1 cellular context compared by ENCODE assay signal in genomic region chr17:79990051-79990592, GRCh38.
TF ChIP-seq lines count a peak whose summit lies in the region.

No MANE protein-coding gene starts in this region.

TF ChIP-seq in HepG2, 621 proteins besides CTCF, POLR2A, EP300 and RAD21 (continued from another document and continues in another):
- TF ChIP-seq SKIL (CRISPR knock-in tag; IDR thresholded peaks at IDR 0.05; ENCODE audit: borderline replicate concordance) (peak; percentile 84), ZNF746 (CRISPR knock-in tag; IDR thresholded peaks at IDR 0.05) (peak; percentile 62; the same call in 1 of the 2 replicates), HNF4G (IDR thresholded peaks at IDR 0.05; ENCODE audit: borderline replicate concordance, low read depth, low read length) (0 out of 2 replicates have a peak, but pooled peaks have one; percentile 6), HNF4G (CRISPR knock-in tag; IDR thresholded peaks at IDR 0.05; ENCODE audit: borderline replicate concordance, low read depth) (peak; percentile 56; the same call in 1 of the 2 replicates), EHMT2 (IDR thresholded peaks at IDR 0.05; ENCODE audit: borderline replicate concordance, low read depth, low read length) (no peak), ZBTB37 (CRISPR knock-in tag; IDR thresholded peaks at IDR 0.05) (peak; percentile 62; the same call in 1 of the 2 replicates), RARG (CRISPR knock-in tag; IDR thresholded peaks at IDR 0.05; ENCODE audit: low read depth) (no peak), PATZ1 (CRISPR knock-in tag; IDR thresholded peaks at IDR 0.05) (peak; percentile 90; the same call in 1 of the 2 replicates), YEATS4 (CRISPR knock-in tag; IDR thresholded peaks at IDR 0.05; ENCODE audit: borderline replicate concordance) (peak; percentile 74), ZNF142 (CRISPR knock-in tag; IDR thresholded peaks at IDR 0.05) (0 out of 2 replicates have a peak, but pooled peaks have one; percentile 73), SOX5 (CRISPR knock-in tag; IDR thresholded peaks at IDR 0.05; ENCODE audit: borderline replicate concordance) (peak; percentile 83), ZSCAN22 (CRISPR knock-in tag; IDR thresholded peaks at IDR 0.05) (no peak), YY1 (IDR thresholded peaks at IDR 0.05; ENCODE audit: insufficient read depth, insufficient replicate concordance, low read depth, low read length) (no peak), GMEB2 (CRISPR knock-in tag; IDR thresholded peaks at IDR 0.05; ENCODE audit: low read depth) (no peak), ZNF468 (CRISPR knock-in tag; IDR thresholded peaks at IDR 0.05) (no peak), THAP7 (CRISPR knock-in tag; IDR thresholded peaks at IDR 0.05) (peak; percentile 64; the same call in 1 of the 2 replicates), CCAR2 (optimal IDR thresholded peaks at IDR 0.05; ENCODE audit: low read depth, low read length) (no peak), ZNF772 (CRISPR knock-in tag; IDR thresholded peaks at IDR 0.05) (no peak), NKX3-1 (CRISPR knock-in tag; IDR thresholded peaks at IDR 0.05) (0 out of 2 replicates have a peak, but pooled peaks have one; percentile 69), ZMYM3 (CRISPR knock-in tag; IDR thresholded peaks at IDR 0.05) (no peak), GATAD2A (CRISPR knock-in tag; IDR thresholded peaks at IDR 0.05) (peak; percentile 95), ZNF207 (IDR thresholded peaks at IDR 0.05; ENCODE audit: borderline replicate concordance) (no peak), ZNF616 (CRISPR knock-in tag; IDR thresholded peaks at IDR 0.05; ENCODE audit: low read depth) (no peak), FOXA1 (IDR thresholded peaks at IDR 0.05) (no peak), FOXA1 (CRISPR knock-in tag; IDR thresholded peaks at IDR 0.05) (no peak), ZXDC (CRISPR knock-in tag; IDR thresholded peaks at IDR 0.05) (no peak), ZNF503 (CRISPR knock-in tag; IDR thresholded peaks at IDR 0.05) (no peak), MIER3 (CRISPR knock-in tag; IDR thresholded peaks at IDR 0.05; ENCODE audit: borderline replicate concordance) (peak; percentile 58; the same call in 1 of the 2 replicates), TEF (CRISPR knock-in tag; IDR thresholded peaks at IDR 0.05) (no peak)
